13 cellular contexts compared by ENCODE assay signal in the genomic region with DNA sequence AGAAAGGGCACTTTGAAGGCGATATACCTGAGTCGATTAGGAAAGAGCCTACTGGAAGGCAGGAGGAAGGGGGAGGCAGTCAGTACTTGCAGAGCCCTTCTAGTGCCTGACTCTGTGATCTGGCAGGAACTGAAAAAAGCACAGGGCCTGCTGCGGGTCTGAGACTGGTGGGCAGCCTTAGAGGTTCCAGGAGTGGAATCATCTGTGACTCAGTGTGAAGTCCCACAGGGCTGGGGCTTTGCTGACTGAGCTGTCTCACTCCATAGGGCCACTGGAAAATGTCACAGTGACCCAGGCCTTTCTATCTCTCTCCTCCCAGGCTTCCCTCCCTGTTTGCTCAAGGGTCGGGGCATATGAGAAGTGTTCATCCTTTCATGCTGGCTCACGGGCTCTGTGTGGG. TPM values are rescaled to one million over a fixed set of nuclear protein-coding genes. Genes with fewer than 3 reads are reported as not detected.
DNase-seq lines count a peak whose midpoint lies in the region; ATAC-seq and TF ChIP-seq lines count a peak whose summit lies in the region.
"Had no signal": no experiment of that assay in that cellular context is flagged by ENCODE, and none has a peak within 500 bp of the region (broad histone marks: within the 10 kb centered on the region; RNA-seq: fewer than 3 reads in every experiment).

No MANE protein-coding gene starts in this region.

- no peaks in the 10 kb centered on the region for H3K9me3 Mint-ChIP-seq in activated CD4-positive, alpha-beta T cell treated with anti-CD3 and anti-CD28 coated beads for 36 hours (ENCODE audit: low read depth)
- H3K9me3 Mint-ChIP-seq in brain (no peaks in the 10 kb centered on the region), GM23338 (no peaks in the 10 kb centered on the region)

- no peak overlapping the region for H2AFZ ChIP-seq in GM23338
- H2AFZ ChIP-seq: PC-9 had no signal

- no peaks in the 10 kb centered on the region for H3K9me2 ChIP-seq in GM23338 (ENCODE audit: insufficient read depth)

- POLR2A ChIA-PET in activated CD4-positive, alpha-beta T cell treated with anti-CD3 and anti-CD28 coated beads for 36 hours (lab: Charles Lee), result no interaction called here

- H3F3A ChIP-seq in GM23338 (replicated peaks; ENCODE audit: low read depth), result no peaks in the 10 kb centered on the region

- CTCF ChIA-PET in activated CD4-positive, alpha-beta T cell treated with anti-CD3 and anti-CD28 coated beads for 36 hours (lab: Charles Lee), result no interaction called here

- H3K4me1 ChIP-seq in GM23338 (ENCODE audit: insufficient read depth), result no peaks in the 10 kb centered on the region

- no peaks in the 10 kb centered on the region for H3K36me3 ChIP-seq in GM23338 (ENCODE audit: insufficient read depth)

- H3K4me2 ChIP-seq in GM23338, result no peak overlapping the region
- H3K4me2 ChIP-seq: PC-9 had no signal

- H3K27ac Mint-ChIP-seq in activated CD4-positive, alpha-beta T cell treated with anti-CD3 and anti-CD28 coated beads for 36 hours, result no peak overlapping the region
- H3K27ac Mint-ChIP-seq in brain, result peak overlapping the region in 3 of 5 experiments; percentile 41 to 51 (median 48)
- no peak overlapping the region for H3K27ac Mint-ChIP-seq in GM23338

- no peaks in the 10 kb centered on the region for H3K27me3 Mint-ChIP-seq in activated CD4-positive, alpha-beta T cell treated with anti-CD3 and anti-CD28 coated beads for 36 hours
- H3K27me3 Mint-ChIP-seq in brain (no peaks in the 10 kb centered on the region), GM23338 (ENCODE audit: insufficient read depth, low read depth, poor library complexity) (peaks cover 5% of the 10 kb centered on the region)
- H3K27me3 Mint-ChIP-seq: naive thymus-derived CD8-positive, alpha-beta T cell had no signal

- H4K20me1 ChIP-seq in GM23338 (replicated peaks; ENCODE audit: insufficient read depth), result no peaks in the 10 kb centered on the region

- peaks cover 13% of the 10 kb centered on the region for H3K36me3 Mint-ChIP-seq in activated CD4-positive, alpha-beta T cell treated with anti-CD3 and anti-CD28 coated beads for 36 hours (ENCODE audit: low read depth)
- peaks cover 6% of the 10 kb centered on the region for H3K36me3 Mint-ChIP-seq in brain
- H3K36me3 Mint-ChIP-seq in GM23338 (ENCODE audit: low read depth), result no peaks in the 10 kb centered on the region

- H3K4me3 Mint-ChIP-seq in activated CD4-positive, alpha-beta T cell treated with anti-CD3 and anti-CD28 coated beads for 36 hours, result no peak overlapping the region
- no peak overlapping the region for H3K4me3 Mint-ChIP-seq in brain
- H3K4me3 Mint-ChIP-seq in GM23338, result no peak overlapping the region
- H3K4me3 Mint-ChIP-seq: naive thymus-derived CD8-positive, alpha-beta T cell had no signal

- no peaks in the 10 kb centered on the region for H3K27me3 ChIP-seq in GM23338 (ENCODE audit: insufficient read depth)

- H3K4me1 Mint-ChIP-seq in activated CD4-positive, alpha-beta T cell treated with anti-CD3 and anti-CD28 coated beads for 36 hours, result peaks cover 20% of the 10 kb centered on the region
- peaks cover 51% of the 10 kb centered on the region for H3K4me1 Mint-ChIP-seq in brain
- H3K4me1 Mint-ChIP-seq in GM23338, result peaks cover 28% of the 10 kb centered on the region

- H3K4me3 ChIP-seq in GM23338, result no peak overlapping the region
- H3K4me3 ChIP-seq: PC-9 had no signal

- intact Hi-C loops in activated CD4-positive, alpha-beta T cell treated with anti-CD3 and anti-CD28 coated beads for 36 hours (cut with DNase I, micrococcal nuclease), result no loop called here

- no peak overlapping the region for H3K27ac ChIP-seq in GM23338 (ENCODE audit: low read depth)
- H3K27ac ChIP-seq: PC-9 had no signal

- peak; percentile 77 for ATAC-seq in activated CD4-positive, alpha-beta T cell treated with anti-CD3 and anti-CD28 coated beads for 36 hours
- ATAC-seq in HG02885 (IDR thresholded peaks at IDR 0.05; ENCODE audit: poor library complexity, unreplicated experiment) (peak; percentile 83), GM18511 (IDR thresholded peaks at IDR 0.05; ENCODE audit: unreplicated experiment) (no peak), GM21390 (IDR thresholded peaks at IDR 0.05; ENCODE audit: unreplicated experiment) (no peak), GM23338 (no peak)
- ATAC-seq: naive thymus-derived CD8-positive, alpha-beta T cell had no signal

- no peaks in the 10 kb centered on the region for H3K79me2 ChIP-seq in GM23338 (replicated peaks; ENCODE audit: insufficient read depth)

- TF ChIP-seq CTCF in brain (conservative IDR thresholded peaks at IDR 0.05) (no peak), GM23338 (conservative IDR thresholded peaks at IDR 0.05; ENCODE audit: low read depth in 2 of 2) (no peak)

- peak; percentile 28 for DNase-seq in activated CD4-positive, alpha-beta T cell treated with anti-CD3 and anti-CD28 coated beads for 36 hours
- no peak for DNase-seq in activated CD4-positive, alpha-beta T cell treated with anti-CD3 and anti-CD28 coated beads for 1 hour
- peak; percentile 19 to 27 for DNase-seq in stimulated activated CD8-positive, alpha-beta memory T cell treated with anti-CD3 and anti-CD28 coated beads, Interleukin-7, amount 100 ng/mL, for 48 hours (ENCODE audit: extremely low read depth in 1 of 2, low read depth in 1 of 2)
- no peak for DNase-seq in GM23338 (ENCODE audit: low spot score)
- DNase-seq: cortex of kidney; hippocampal formation; naive thymus-derived CD8-positive, alpha-beta T cell; NCI-H1694 had no signal

TF ChIP-seq in GM23338, 12 proteins besides CTCF, POLR2A, EP300 and RAD21:
- no peak for TF ChIP-seq EZH2phosphoT487 (IDR thresholded peaks at IDR 0.05; ENCODE audit: unreplicated experiment)
- TF ChIP-seq POLR2AphosphoS5 (IDR thresholded peaks at IDR 0.05; ENCODE audit: low read depth), result no peak
- TF ChIP-seq ZNF331 (CRISPR knock-in tag; IDR thresholded peaks at IDR 0.05; ENCODE audit: low read depth), result no peak

RNA-seq across cellular contexts. Expression of gene ZFP36L2, which starts 47.1 kb away (rescaled TPM):
- total RNA-seq in activated CD4-positive, alpha-beta T cell treated with anti-CD3 and anti-CD28 coated beads for 36 hours, result 10 to 100 TPM; 74.4 to 77.7 TPM
- 16.1 TPM for polyA plus RNA-seq in brain (ENCODE audit: insufficient read depth, low read depth, low replicate concordance)
- 37.9 and 43.0 TPM in 2 replicates for total RNA-seq in GM23338 (2014; rRNA removed; shearing (Covaris generic))
- 38.4 and 39.6 TPM in 2 replicates for polyA plus RNA-seq in GM23338 (2016; fragmentation: Nextera tagmentation; extraction: Ambion mirVana)

Comparison
In these comparisons a context has a peak if more than half of its experiments do, and no peak if none do; other contexts are left out.
1. DNase-seq: peak in activated CD4-positive, alpha-beta T cell treated with anti-CD3 and anti-CD28 coated beads for 36 hours (single experiment) and stimulated activated CD8-positive, alpha-beta memory T cell treated with anti-CD3 and anti-CD28 coated beads, Interleukin-7, amount 100 ng/mL, for 48 hours (2 of 2); none in activated CD4-positive, alpha-beta T cell treated with anti-CD3 and anti-CD28 coated beads for 1 hour (single experiment) and GM23338 (single experiment).
2. ATAC-seq: peak in activated CD4-positive, alpha-beta T cell treated with anti-CD3 and anti-CD28 coated beads for 36 hours (single experiment) and HG02885 (single experiment); none in GM18511 (single experiment), GM21390 (single experiment) and GM23338 (single experiment).
3. H3K27ac Mint-ChIP-seq: peak in brain (3 of 5); none in activated CD4-positive, alpha-beta T cell treated with anti-CD3 and anti-CD28 coated beads for 36 hours (single experiment) and GM23338 (single experiment).